Comparison of ENCODE assay signal across 8 cellular contexts in the genomic region with DNA sequence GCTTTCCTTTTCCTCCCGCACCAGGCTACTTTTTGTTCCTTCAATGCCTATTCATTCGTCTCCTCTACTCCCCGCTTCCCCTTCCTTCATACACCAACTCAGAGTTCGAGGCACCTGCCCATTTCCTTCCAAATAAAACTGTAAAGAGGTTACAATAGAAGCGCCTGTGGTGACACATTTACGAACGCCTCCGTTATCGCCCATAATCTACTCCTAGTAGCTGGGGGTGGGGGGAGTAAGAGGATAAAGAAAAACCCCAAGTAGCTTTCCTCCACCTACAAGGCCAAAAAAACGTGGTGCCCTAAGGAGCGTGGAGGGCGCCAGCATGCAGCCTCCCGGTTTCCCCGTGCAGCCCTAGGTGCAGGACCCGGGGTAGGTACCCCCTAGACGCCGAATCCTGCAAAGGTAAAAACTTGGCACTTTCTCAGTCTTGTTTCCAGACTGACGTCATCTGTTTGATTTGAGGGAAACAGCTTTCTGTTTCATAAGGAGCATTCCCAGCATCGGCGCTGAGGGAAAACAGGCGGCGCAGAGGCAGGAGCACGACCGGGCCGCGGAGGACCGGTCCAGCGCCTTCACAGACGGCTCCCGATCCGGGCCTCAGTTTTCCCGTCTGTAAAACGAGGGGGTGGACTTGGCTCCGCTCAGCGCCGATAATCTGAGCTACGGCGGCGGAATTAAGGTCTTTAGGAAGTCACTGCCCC. TPM values are rescaled to one million over a fixed set of nuclear protein-coding genes. Genes with fewer than 3 reads are reported as not detected.
DNase-seq lines count a peak whose midpoint lies in the region; ATAC-seq and TF ChIP-seq lines count a peak whose summit lies in the region.

No MANE protein-coding gene starts in this region.

- H3K4me1 ChIP-seq in foreskin keratinocyte (peaks cover 14% of the 10 kb centered on the region), neutrophil (ENCODE audit: control insufficient read depth in 1 of 2, insufficient read depth in 1 of 2, low read depth in 1 of 2, low read length in 1 of 2) (peaks cover 19 to 21% of the 10 kb centered on the region in 2 experiments), vagina (peaks cover 41% of the 10 kb centered on the region)

- H3K27me3 ChIP-seq in foreskin keratinocyte (no peaks in the 10 kb centered on the region), neutrophil (no peaks in the 10 kb centered on the region), vagina (no peaks in the 10 kb centered on the region)

- peak overlapping the region; percentile 69 for H3K27ac Mint-ChIP-seq in activated T-helper 2 cell treated with anti-CD3 and anti-CD28 coated beads, Interferon-gamma antibody, Interleukin-2, Interleukin-4, amounts not matched to agents 10 μg/mL and 5 μg/mL and 100 μg/mL, durations not matched to agents 14 hours and 24 hours and 36 hours

- TF ChIP-seq POLR2A in vagina (IDR thresholded peaks at IDR 0.05) = no peak

- peaks cover 35% of the 10 kb centered on the region for H3K36me3 Mint-ChIP-seq in activated T-helper 2 cell treated with anti-CD3 and anti-CD28 coated beads, Interferon-gamma antibody, Interleukin-2, Interleukin-4, amounts not matched to agents 10 μg/mL and 5 μg/mL and 100 μg/mL, durations not matched to agents 14 hours and 24 hours and 36 hours (ENCODE audit: low read depth)

- peak overlapping the region; percentile 74 to 81 for H3K4me3 ChIP-seq in neutrophil (ENCODE audit: low read depth in 1 of 2, low read length in 1 of 2)
- H3K4me3 ChIP-seq in vagina = peak overlapping the region; percentile 87 to 94

- H3K27me3 Mint-ChIP-seq in activated T-helper 2 cell treated with anti-CD3 and anti-CD28 coated beads, Interferon-gamma antibody, Interleukin-2, Interleukin-4, amounts not matched to agents 10 μg/mL and 5 μg/mL and 100 μg/mL, durations not matched to agents 14 hours and 24 hours and 36 hours (ENCODE audit: low read depth) = no peaks in the 10 kb centered on the region

- TF ChIP-seq CTCF in foreskin keratinocyte (conservative IDR thresholded peaks at IDR 0.05) = no peak
- TF ChIP-seq CTCF in neutrophil (IDR thresholded peaks at IDR 0.05) = no peak
- no peak for TF ChIP-seq CTCF in vagina (IDR thresholded peaks at IDR 0.05)

- H3K36me3 ChIP-seq in neutrophil = no peaks in the 10 kb centered on the region
- H3K36me3 ChIP-seq in vagina = no peaks in the 10 kb centered on the region

- peak overlapping the region; percentile 56 for H3K27ac ChIP-seq in foreskin keratinocyte
- H3K27ac ChIP-seq in neutrophil = no peak overlapping the region
- H3K27ac ChIP-seq in vagina = peak overlapping the region; percentile 77

- peak overlapping the region; percentile 88 for H3K4me3 Mint-ChIP-seq in activated T-helper 2 cell treated with anti-CD3 and anti-CD28 coated beads, Interferon-gamma antibody, Interleukin-2, Interleukin-4, amounts not matched to agents 10 μg/mL and 5 μg/mL and 100 μg/mL, durations not matched to agents 14 hours and 24 hours and 36 hours (ENCODE audit: low read depth)

- ATAC-seq in foreskin keratinocyte (peak; percentile 29), GM18870 (IDR thresholded peaks at IDR 0.05; ENCODE audit: unreplicated experiment) (no peak)

- peaks cover 30% of the 10 kb centered on the region for H3K4me1 Mint-ChIP-seq in activated T-helper 2 cell treated with anti-CD3 and anti-CD28 coated beads, Interferon-gamma antibody, Interleukin-2, Interleukin-4, amounts not matched to agents 10 μg/mL and 5 μg/mL and 100 μg/mL, durations not matched to agents 14 hours and 24 hours and 36 hours (ENCODE audit: low read depth)

- DNase-seq in NK-92 treated with Interleukin-12 subunit alpha and Interleukin-12 subunit beta, amount 100 ng/mL, for 24 hours (lab: John Stamatoyannopoulos, UW) = peak; percentile 36
- DNase-seq in NK-92 (lab: John Stamatoyannopoulos, UW; ENCODE audit: unreplicated experiment) (no peak), NOMO-1 treated with DMSO at 0.1 percent for 48 hours (lab: John Stamatoyannopoulos, UW; ENCODE audit: unreplicated experiment) (peak; percentile 43), foreskin keratinocyte (peak; percentile 49 to 53), vagina (ENCODE audit: extremely low spot score in 2 of 2) (no peak)
- DNase-seq in activated T-helper 2 cell treated with anti-CD3 and anti-CD28 coated beads, Interferon-gamma antibody, Interleukin-2, Interleukin-4, amounts not matched to agents 10 μg/mL and 5 μg/mL and 100 μg/mL, durations not matched to agents 14 hours and 24 hours and 36 hours (ENCODE audit: low spot score) = peak; percentile 50

- intact Hi-C loops in activated T-helper 2 cell treated with anti-CD3 and anti-CD28 coated beads, Interferon-gamma antibody, Interleukin-2, Interleukin-4, amounts not matched to agents 10 μg/mL and 5 μg/mL and 100 μg/mL, durations not matched to agents 14 hours and 24 hours and 36 hours (cut with micrococcal nuclease) = loop anchor here (1.0 to 5.0 kb wide), 7 partner anchors 11 to 1900 kb away; partner anchors contain the start of genes HNRNPH3, LRRC20, PBLD and SAR1A
- intact Hi-C loops in vagina (cut with DNase I) = no loop called here

- H3K9me3 Mint-ChIP-seq in activated T-helper 2 cell treated with anti-CD3 and anti-CD28 coated beads, Interferon-gamma antibody, Interleukin-2, Interleukin-4, amounts not matched to agents 10 μg/mL and 5 μg/mL and 100 μg/mL, durations not matched to agents 14 hours and 24 hours and 36 hours = no peaks in the 10 kb centered on the region

- H3K9me3 ChIP-seq in neutrophil (no peaks in the 10 kb centered on the region), vagina (no peaks in the 10 kb centered on the region)

RNA-seq across cellular contexts. Expression of gene PPA1, which starts 0.9 kb away (rescaled TPM):
- 405 and 419 TPM in 2 replicates for total RNA-seq in activated T-helper 2 cell treated with anti-CD3 and anti-CD28 coated beads, Interferon-gamma antibody, Interleukin-2, Interleukin-4, amounts not matched to agents 10 μg/mL and 5 μg/mL and 100 μg/mL, durations not matched to agents 14 hours and 24 hours and 36 hours
- total RNA-seq in foreskin keratinocyte (190 and 217 TPM in 2 replicates), vagina (79.3 TPM)
- 168 and 206 TPM in 2 replicates for polyA plus RNA-seq in foreskin keratinocyte

RNA-seq across cellular contexts. Expression of gene NPFFR1, which starts 51.5 kb away (rescaled TPM):
- total RNA-seq in activated T-helper 2 cell treated with anti-CD3 and anti-CD28 coated beads, Interferon-gamma antibody, Interleukin-2, Interleukin-4, amounts not matched to agents 10 μg/mL and 5 μg/mL and 100 μg/mL, durations not matched to agents 14 hours and 24 hours and 36 hours = not detected in 2 replicates
- not detected in 2 replicates for total RNA-seq in foreskin keratinocyte
- polyA plus RNA-seq in foreskin keratinocyte = not detected in 2 replicates
- not detected for total RNA-seq in vagina

Comparison
In these comparisons a context has a peak if more than half of its experiments do, and no peak if none do; other contexts are left out.
1. DNase-seq: peak in NK-92 treated with Interleukin-12 subunit alpha and Interleukin-12 subunit beta, amount 100 ng/mL, for 24 hours (single experiment), NOMO-1 treated with DMSO at 0.1 percent for 48 hours (single experiment), activated T-helper 2 cell treated with anti-CD3 and anti-CD28 coated beads, Interferon-gamma antibody, Interleukin-2, Interleukin-4, amounts not matched to agents 10 μg/mL and 5 μg/mL and 100 μg/mL, durations not matched to agents 14 hours and 24 hours and 36 hours (single experiment) and foreskin keratinocyte (2 of 2); none in NK-92 (single experiment) and vagina (0 of 2).